ENCODE assay signal across 9 cellular contexts in the genomic region with DNA sequence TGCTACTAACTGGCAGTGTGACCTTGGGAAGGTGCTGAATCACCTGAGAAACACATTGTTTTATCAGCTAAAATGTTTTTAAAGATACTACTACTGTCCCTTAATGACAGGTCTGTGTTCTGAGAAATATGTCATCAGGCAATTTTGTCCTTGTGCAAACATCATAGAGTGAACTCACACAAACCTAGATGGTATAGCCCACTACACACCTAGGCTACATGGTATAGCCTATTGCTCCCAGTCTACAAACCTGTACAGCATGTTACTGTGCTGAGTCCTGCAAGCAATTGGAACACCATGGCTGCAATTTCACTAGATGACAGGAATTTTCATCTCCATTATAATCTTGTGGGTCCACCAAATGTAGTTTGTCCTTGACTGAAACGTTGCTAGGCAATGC.
"Had no signal": no experiment of that assay in that cellular context is flagged by ENCODE, and none has a peak within 500 bp of the region (broad histone marks: within the 10 kb centered on the region; RNA-seq: fewer than 3 reads in every experiment).

No MANE protein-coding gene starts in this region.

- H3K4me1 ChIP-seq: HAP-1 had no signal

- H3K4me2 ChIP-seq: GM23338 had no signal

- H3K36me3 ChIP-seq: HAP-1 had no signal

- ATAC-seq: GM23338, HCT116 had no signal

- H3K9me3 ChIP-seq: HAP-1 had no signal

- DNase-seq: GM23248, GOT3, H7, H9, HCEC 1CT, HFFc6 had no signal

- H3K9ac ChIP-seq: GM23248 had no signal

- H2AFZ ChIP-seq: GM23248, GM23338 had no signal

- H3K4me3 ChIP-seq: GM23248, GM23338, HAP-1 had no signal

- H3K27ac ChIP-seq: GM23248 had no signal
